8 cellular contexts compared by ENCODE assay signal in the genomic region with DNA sequence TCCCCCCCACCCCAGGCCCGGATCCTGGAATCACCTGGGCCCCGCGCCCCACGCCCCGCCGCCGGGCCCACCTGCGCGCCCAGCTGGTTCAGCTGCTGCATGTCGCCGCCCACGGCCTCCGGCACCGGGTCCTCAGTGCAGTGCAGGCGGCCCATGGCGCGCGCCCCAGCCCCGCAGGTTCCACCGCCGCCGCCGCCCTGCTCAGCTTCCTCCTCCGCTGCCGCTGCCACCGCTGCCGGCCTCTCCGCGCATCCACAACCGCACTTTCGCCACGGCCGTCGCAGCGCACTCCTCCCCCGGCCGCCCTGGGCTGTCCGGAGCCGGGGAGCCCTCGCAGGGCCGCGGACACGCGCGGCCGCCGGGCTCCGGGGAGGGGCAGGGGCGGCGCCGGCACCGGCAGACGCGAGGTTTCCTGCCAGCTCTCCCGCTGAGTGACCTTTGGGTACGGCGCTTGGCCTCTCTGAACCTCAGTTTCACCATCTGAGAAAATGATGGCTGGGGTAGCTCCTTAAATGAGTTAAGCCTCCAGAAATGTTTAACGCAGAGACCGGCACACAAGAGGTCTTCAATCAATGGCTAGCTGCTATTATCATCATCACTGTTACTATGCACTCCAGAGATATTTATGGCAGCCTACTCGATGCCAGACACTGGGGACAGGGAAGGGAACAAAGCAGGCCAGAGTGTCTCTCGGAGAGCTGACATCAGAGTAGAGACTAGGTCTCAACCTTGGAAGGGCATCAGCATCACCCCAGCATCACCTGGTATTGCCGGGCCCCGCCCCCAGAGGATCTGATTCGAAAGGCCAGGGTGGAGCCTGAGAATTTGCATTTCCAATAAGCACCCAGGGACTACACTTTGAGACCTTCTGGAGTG. TPM values are rescaled to one million over a fixed set of nuclear protein-coding genes. Genes with fewer than 3 reads are reported as not detected.
DNase-seq lines count a peak whose midpoint lies in the region; ATAC-seq and TF ChIP-seq lines count a peak whose summit lies in the region.

A gene (minus strand): TSS at position 231 of the 876 bp plus-strand sequence. CDS start 76 bp downstream, at position 155.

- H3K36me3 Mint-ChIP-seq in mesothelial cell of epicardium = peaks cover 3% of the 10 kb centered on the region

- TF ChIP-seq CTCF in GM12864 (IDR thresholded peaks at IDR 0.05; ENCODE audit: low read depth, low read length, missing control alignments) (no peak), mesothelial cell of epicardium (IDR thresholded peaks at IDR 0.05; ENCODE audit: unreplicated experiment) (no peak)

- DNase-seq in GM12864 (ENCODE audit: low read depth) = peak; percentile 49
- peak; percentile 62 for DNase-seq in NCI-H774 (lab: John Stamatoyannopoulos, UW)
- peak; percentile 45 to 77 for DNase-seq in mesothelial cell of epicardium (ENCODE audit: low spot score in 2 of 2, unreplicated experiment in 2 of 2)
- DNase-seq in stimulated activated CD8-positive, alpha-beta memory T cell treated with anti-CD3 and anti-CD28 coated beads, Interleukin-4, amount 100 ng/mL, for 24 hours (ENCODE audit: low read depth) = peak; percentile 44

- CTCF ChIA-PET in activated CD8-positive, alpha-beta memory T cell treated with anti-CD3 and anti-CD28 coated beads for 36 hours (lab: Charles Lee) = interaction anchor here (0.9 to 2.2 kb wide), 3 partner anchors 33 to 69 kb away, joined by 3 to 15 read pairs (median 12); a partner anchor contains a TSS

- POLR2A ChIA-PET in activated CD8-positive, alpha-beta memory T cell treated with anti-CD3 and anti-CD28 coated beads for 36 hours (lab: Charles Lee) = interaction anchor here (0.5 to 1.8 kb wide), 6 partner anchors 20 to 306 kb away, joined by 3 to 9 read pairs (median 3); a partner anchor contains a TSS

- peaks cover 18% of the 10 kb centered on the region for H3K4me1 Mint-ChIP-seq in mesothelial cell of epicardium

- no peaks in the 10 kb centered on the region for H3K27me3 ChIP-seq in endocrine pancreas (ENCODE audit: control insufficient read depth, insufficient read depth, low read length)

- H3K4me1 ChIP-seq in endocrine pancreas (ENCODE audit: control insufficient read depth, insufficient read depth, low read length) = no peaks in the 10 kb centered on the region

- H3K9me3 ChIP-seq in endocrine pancreas (ENCODE audit: control insufficient read depth, low read length) = no peaks in the 10 kb centered on the region

- H3K9me3 Mint-ChIP-seq in mesothelial cell of epicardium = no peaks in the 10 kb centered on the region

- peak within 1 kb of the TSS; percentile 86 for H3K9ac ChIP-seq in endocrine pancreas (ENCODE audit: control insufficient read depth, insufficient read depth, low read length)

- ATAC-seq in HG02852 (IDR thresholded peaks at IDR 0.05; ENCODE audit: unreplicated experiment) (peak; percentile 50), GM19467 (IDR thresholded peaks at IDR 0.05; ENCODE audit: unreplicated experiment) (no peak)

- no peaks in the 10 kb centered on the region for H3K27me3 Mint-ChIP-seq in mesothelial cell of epicardium (ENCODE audit: low read depth)

- peak within 1 kb of the TSS; percentile 95 for H3K4me3 Mint-ChIP-seq in mesothelial cell of epicardium

- H3K36me3 ChIP-seq in endocrine pancreas (ENCODE audit: control insufficient read depth, insufficient read depth, low read length) = no peaks in the 10 kb centered on the region

- H3K27ac Mint-ChIP-seq in mesothelial cell of epicardium = peak within 1 kb of the TSS; percentile 97

- H3K4me3 ChIP-seq in GM12864 (ENCODE audit: low read depth, low read length) (peak within 1 kb of the TSS; percentile 85), endocrine pancreas (ENCODE audit: control insufficient read depth, insufficient read depth, low read length) (peak within 1 kb of the TSS; percentile 36)

RNA-seq across cellular contexts. Expression of the gene that starts here (rescaled TPM):
- total RNA-seq in activated CD8-positive, alpha-beta memory T cell treated with anti-CD3 and anti-CD28 coated beads for 36 hours = 10 to 100 TPM; 31.6 to 34.2 TPM
- total RNA-seq in mesothelial cell of epicardium = 36.3 to 40.8 TPM (median 39.2 TPM) in 3 replicates
